Comparison of ENCODE assay signal across 14 cellular contexts in genomic region chr14:101564819-101565698, GRCh38. TPM values are rescaled to one million over a fixed set of nuclear protein-coding genes. Genes with fewer than 3 reads are reported as not detected.
DNase-seq lines count a peak whose midpoint lies in the region; TF ChIP-seq lines count a peak whose summit lies in the region.
"Had no signal": no experiment of that assay in that cellular context is flagged by ENCODE, and none has a peak within 500 bp of the region (broad histone marks: within the 10 kb centered on the region; RNA-seq: fewer than 3 reads in every experiment).

No MANE protein-coding gene starts in this region.

- H3K9me3 ChIP-seq in H9 (ENCODE audit: control insufficient read depth, low read depth, low read length) (peaks cover 10% of the 10 kb centered on the region), SK-N-MC (ENCODE audit: low read depth, low read length) (no peaks in the 10 kb centered on the region), parathyroid adenoma (ENCODE audit: control insufficient read depth, low read length) (no peaks in the 10 kb centered on the region), sigmoid colon (peaks cover 0 to 17% (median 12%) of the 10 kb centered on the region in 4 donors)
- H3K9me3 ChIP-seq: prostate gland had no signal

- H3K4ac ChIP-seq in H9 (ENCODE audit: low read depth, low read length): no peak overlapping the region

- peaks cover 19% of the 10 kb centered on the region in 2 experiments for H3K9me3 Mint-ChIP-seq in H9

- no peak overlapping the region for H2BK20ac ChIP-seq in H9 (ENCODE audit: low read depth, low read length, poor library complexity, severe bottlenecking)

- H3K79me1 ChIP-seq in H9 (ENCODE audit: insufficient read depth, low read depth, low read length, poor library complexity, severe bottlenecking): no peaks in the 10 kb centered on the region

- H2AK5ac ChIP-seq in H9 (ENCODE audit: insufficient read length, low read length): no peak overlapping the region

- TF ChIP-seq EP300 in sigmoid colon (IDR thresholded peaks at IDR 0.05): no peak

- no peak overlapping the region for H3K27ac Mint-ChIP-seq in H9

- peak; percentile 62 for DNase-seq in H9
- DNase-seq in SK-N-MC (ENCODE audit: low read depth, low spot score): no peak
- DNase-seq in kidney tubule cell (ENCODE audit: low spot score): no peak
- no peak for DNase-seq in sigmoid colon
- no peak for DNase-seq in stimulated activated CD4-positive, alpha-beta T cell treated with anti-CD3 and anti-CD28 coated beads, Interleukin-1b, Interleukin-23, amount 100 ng/mL, for 48 hours
- DNase-seq: activated CD4-positive, alpha-beta T cell treated with anti-CD3 and anti-CD28 coated beads for 4 hours; activated gamma-delta T cell treated with Interleukin-2 at 50 U/mL for 16 hours; central memory CD4-positive, alpha-beta T cell; NCI-H146; stimulated activated CD4-positive, alpha-beta T cell treated with anti-CD3 and anti-CD28 coated beads, Interleukin-4, amount 100 ng/mL, for 4 hours had no signal

- peaks cover 15 to 30% of the 10 kb centered on the region in 2 experiments for H3K4me1 Mint-ChIP-seq in H9

- H3K18ac ChIP-seq in H9 (ENCODE audit: insufficient read length, low read depth, low read length): no peak overlapping the region

- H4K8ac ChIP-seq in H9 (replicated peaks; ENCODE audit: insufficient read length, low read depth, low read length): no peak overlapping the region

- no CpG with 5 or more reads among the region's 51 CpGs for WGBS in H9 (ENCODE audit: extremely low coverage, insufficient read length, low lambda C conversion rate)
- WGBS in sigmoid colon, 2 donors: 5 to 7% methylated on average over 51 of the region's 51 CpGs

- H3K27me3 ChIP-seq in H9 (ENCODE audit: insufficient read depth, low read length) (peaks cover 69% of the 10 kb centered on the region), parathyroid adenoma (ENCODE audit: control insufficient read depth, insufficient read depth, low read length) (peaks cover 13% of the 10 kb centered on the region), sigmoid colon (peaks cover 49 to 86% (median 62%) of the 10 kb centered on the region in 3 donors)

- peaks cover 4 to 9% (median 5%) of the 10 kb centered on the region in 3 experiments; a peak in 6 of 7 replicates for H3K36me3 Mint-ChIP-seq in H9 (ENCODE audit: insufficient read depth in 1 of 3, low read depth in 3 of 3)

- H3K27ac ChIP-seq in H9 (ENCODE audit: insufficient read length, low read depth, low read length): no peak overlapping the region
- no peak overlapping the region for H3K27ac ChIP-seq in SK-N-MC
- H3K27ac ChIP-seq in parathyroid adenoma: no peak overlapping the region
- no peak overlapping the region for H3K27ac ChIP-seq in sigmoid colon
- H3K27ac ChIP-seq: prostate gland had no signal

- intact Hi-C loops in sigmoid colon (cut with DNase I): loop anchor here (5.0 kb wide), 1 partner anchor 1183 kb away; no protein-coding TSS in a partner anchor

- H2BK12ac ChIP-seq in H9 (ENCODE audit: insufficient read length, low read depth, low read length): no peak overlapping the region

- peaks cover 2% of the 10 kb centered on the region for H4K20me1 ChIP-seq in H9 (ENCODE audit: control insufficient read depth, insufficient read depth, insufficient read length)

- no peak overlapping the region for H3K56ac ChIP-seq in H9 (ENCODE audit: insufficient read length, low read depth, low read length)

- no peak overlapping the region for H3K9ac ChIP-seq in H9 (ENCODE audit: extremely low read depth, insufficient read length, low read length)
- no peak overlapping the region for H3K9ac ChIP-seq in SK-N-MC (ENCODE audit: insufficient read length)
- no peak overlapping the region for H3K9ac ChIP-seq in parathyroid adenoma

- H3K14ac ChIP-seq in H9 (ENCODE audit: insufficient read depth, low read length): no peak overlapping the region

- no peak overlapping the region for H4K5ac ChIP-seq in H9 (ENCODE audit: insufficient read length, low read depth, low read length)

- no peak overlapping the region for H3T11ph ChIP-seq in H9 (ENCODE audit: low read length)

- no peak overlapping the region for H2BK5ac ChIP-seq in H9 (ENCODE audit: insufficient read length, low read length)

- H2AFZ ChIP-seq in H9 (ENCODE audit: low read length) (no peak overlapping the region), parathyroid adenoma (no peak overlapping the region)

- H2BK15ac ChIP-seq in H9 (ENCODE audit: low read depth, low read length): no peak overlapping the region

- peak overlapping the region; percentile 52 to 73 for H3K4me3 Mint-ChIP-seq in H9

- H3K4me2 ChIP-seq in H9 (ENCODE audit: insufficient read depth, insufficient read length, low read length) (peak overlapping the region; percentile 77), parathyroid adenoma (ENCODE audit: low read length) (peak overlapping the region; percentile 62)

- H3K4me3 ChIP-seq in SK-N-MC (peak overlapping the region; percentile 48), iPS-11a (ENCODE audit: low read depth, low read length) (peak overlapping the region; percentile 35), parathyroid adenoma (ENCODE audit: low read depth, low read length) (peak overlapping the region; percentile 19), sigmoid colon (peak overlapping the region in 2 of 4 donors; percentile 29 to 38)
- H3K4me3 ChIP-seq: prostate gland had no signal

- peaks cover 91% of the 10 kb centered on the region for H3K27me3 Mint-ChIP-seq in H9 (ENCODE audit: low read depth)

- H3K36me3 ChIP-seq in SK-N-MC (ENCODE audit: insufficient read depth, low read length) (no peaks in the 10 kb centered on the region; the same call in 1 of the 2 replicates), parathyroid adenoma (ENCODE audit: control insufficient read depth, insufficient read depth, low read length) (no peaks in the 10 kb centered on the region), sigmoid colon (peaks cover 0 to 10% (median 1%) of the 10 kb centered on the region in 4 donors)
- H3K36me3 ChIP-seq: prostate gland had no signal

- TF ChIP-seq POLR2A in sigmoid colon (IDR thresholded peaks at IDR 0.05): no peak

- H3K23ac ChIP-seq in H9 (ENCODE audit: insufficient read length, low read depth, low read length): no peak overlapping the region

- H3K4me1 ChIP-seq in H9 (ENCODE audit: insufficient read depth, low read length): no peaks in the 10 kb centered on the region
- H3K4me1 ChIP-seq in parathyroid adenoma: no peaks in the 10 kb centered on the region
- H3K4me1 ChIP-seq in sigmoid colon: peaks cover 0 to 17% (median 12%) of the 10 kb centered on the region in 4 donors
- H3K4me1 ChIP-seq: prostate gland had no signal

- H4K91ac ChIP-seq in H9 (ENCODE audit: insufficient read length, low read depth, low read length): no peak overlapping the region

- no peak overlapping the region for H2BK120ac ChIP-seq in H9 (ENCODE audit: low read depth, low read length, poor library complexity, severe bottlenecking)

- H3K79me2 ChIP-seq in H9 (ENCODE audit: insufficient read depth, low read length) (no peaks in the 10 kb centered on the region), parathyroid adenoma (no peaks in the 10 kb centered on the region)

- peaks cover 11% of the 10 kb centered on the region for H3K23me2 ChIP-seq in H9 (ENCODE audit: insufficient read length, low read depth, low read length, poor library complexity, severe bottlenecking)

- TF ChIP-seq CTCF in H9 (conservative IDR thresholded peaks at IDR 0.05) (0 out of 3 replicates have a peak, but pooled peaks have one; percentile 19), parathyroid adenoma (IDR thresholded peaks at IDR 0.05) (no peak), sigmoid colon (IDR thresholded peaks at IDR 0.05) (no peak)

RNA-seq across cellular contexts. Expression of gene DIO3, which starts 3.8 kb away (rescaled TPM):
- total RNA-seq in H9 (2021) (0.20 TPM in 1 of 2 replicates, not detected in the other), sigmoid colon (1 to 10 TPM in 3 of 4 donors, under 1 TPM in 1; 0.55 to 4.3 (median 2.5) TPM)
- polyA plus RNA-seq in sigmoid colon: 1 to 10 TPM in 2 of 3 donors, under 1 TPM in 1; 0.23 to 6.0 (median 2.4) TPM
- polyA plus RNA-seq: fibroblast of lung had no signal
